ENCODE assay signal across 8 cellular contexts in genomic region chr2:38095996-38096861, GRCh38. TPM values are rescaled to one million over a fixed set of nuclear protein-coding genes. Genes with fewer than 3 reads are reported as not detected.
DNase-seq lines count a peak whose midpoint lies in the region; ATAC-seq and TF ChIP-seq lines count a peak whose summit lies in the region.

No MANE protein-coding gene starts in this region.

- ATAC-seq in HG03045 (IDR thresholded peaks at IDR 0.05; ENCODE audit: unreplicated experiment) = peak; percentile 42
- ATAC-seq in activated naive CD8-positive, alpha-beta T cell treated with anti-CD3 and anti-CD28 coated beads, Interleukin-2, amount 10 ng/mL, durations not matched to agents 7 days and 5 days (ENCODE audit: low read depth) = peak; percentile 83

- intact Hi-C loops in ascending aorta (cut with DNase I) = no loop called here

- no peak overlapping the region for H3K4me2 ChIP-seq in mesenchymal stem cell (ENCODE audit: low read length, poor library complexity, severe bottlenecking)

- H3K4me1 ChIP-seq in mesenchymal stem cell (ENCODE audit: control insufficient read depth, insufficient read depth, low read depth, low read length) (peaks cover 25% of the 10 kb centered on the region), ascending aorta (peaks cover 0 to 4% of the 10 kb centered on the region in 2 donors)

- peak overlapping the region; percentile 5 for H3K27ac ChIP-seq in mesenchymal stem cell (ENCODE audit: low read length, poor library complexity, severe bottlenecking)
- no peak overlapping the region for H3K27ac ChIP-seq in ascending aorta

- H2AFZ ChIP-seq in mesenchymal stem cell (ENCODE audit: low read depth, low read length) = no peak overlapping the region

- H3K27ac Mint-ChIP-seq in activated naive CD8-positive, alpha-beta T cell treated with anti-CD3 and anti-CD28 coated beads, Interleukin-2, amount 10 ng/mL, durations not matched to agents 7 days and 5 days = peak overlapping the region; percentile 52

- H3K36me3 ChIP-seq in mesenchymal stem cell (ENCODE audit: control insufficient read depth in 1 of 2, insufficient read depth in 2 of 2, low read depth in 1 of 2, low read length in 2 of 2) (no peaks in the 10 kb centered on the region), ascending aorta (no peaks in the 10 kb centered on the region)

- peak overlapping the region; percentile 61 for H3K9ac ChIP-seq in mesenchymal stem cell (ENCODE audit: low read length)

- TF ChIP-seq CTCF in GM12864 (IDR thresholded peaks at IDR 0.05; ENCODE audit: low read depth, low read length, missing control alignments) (no peak), ascending aorta (IDR thresholded peaks at IDR 0.05) (no peak)

- no peak overlapping the region for H2BK15ac ChIP-seq in mesenchymal stem cell (ENCODE audit: low read depth, poor library complexity, severe bottlenecking)

- H2BK120ac ChIP-seq in mesenchymal stem cell (ENCODE audit: low read depth, low read length) = peak overlapping the region; percentile 78

- peak; percentile 47 for DNase-seq in GM12864 (ENCODE audit: low read depth)
- no peak for DNase-seq in activated naive CD8-positive, alpha-beta T cell treated with anti-CD3 and anti-CD28 coated beads, Interleukin-2, amount 10 ng/mL, durations not matched to agents 7 days and 5 days
- DNase-seq in mesenchymal stem cell = peak; percentile 99
- DNase-seq in effector CD8-positive, alpha-beta T cell (lab: John Stamatoyannopoulos, UW) = no peak
- no peak for DNase-seq in ascending aorta (ENCODE audit: low spot score in 2 of 2)
- DNase-seq in NCI-H1092 (lab: John Stamatoyannopoulos, UW) = no peak
- DNase-seq in stimulated activated CD4-positive, alpha-beta T cell treated with anti-CD3 and anti-CD28 coated beads, Interleukin-4, amount 100 ng/mL, for 4 hours = no peak

- peak overlapping the region in 1 of 2 experiments; percentile 5 for H3K14ac ChIP-seq in mesenchymal stem cell (ENCODE audit: low read length in 2 of 2)

- peaks cover 2% of the 10 kb centered on the region for H3K36me3 Mint-ChIP-seq in activated naive CD8-positive, alpha-beta T cell treated with anti-CD3 and anti-CD28 coated beads, Interleukin-2, amount 10 ng/mL, durations not matched to agents 7 days and 5 days

- peaks cover 6% of the 10 kb centered on the region for H3K79me1 ChIP-seq in mesenchymal stem cell (replicated peaks; ENCODE audit: low read length, poor library complexity, severe bottlenecking)

- H3K18ac ChIP-seq in mesenchymal stem cell (ENCODE audit: low read depth in 1 of 2, low read length in 2 of 2) = peak overlapping the region; percentile 92 to 95

- H3K4ac ChIP-seq in mesenchymal stem cell (ENCODE audit: low read depth in 1 of 2, low read length in 2 of 2) = peak overlapping the region; percentile 77 to 97

- H2BK12ac ChIP-seq in mesenchymal stem cell (ENCODE audit: low read length in 2 of 2) = peak overlapping the region; percentile 91 to 96

- peak overlapping the region; percentile 97 for H4K91ac ChIP-seq in mesenchymal stem cell (ENCODE audit: low read length)

- peak overlapping the region; percentile 49 for H3K4me3 Mint-ChIP-seq in activated naive CD8-positive, alpha-beta T cell treated with anti-CD3 and anti-CD28 coated beads, Interleukin-2, amount 10 ng/mL, durations not matched to agents 7 days and 5 days

- H3K27me3 Mint-ChIP-seq in activated naive CD8-positive, alpha-beta T cell treated with anti-CD3 and anti-CD28 coated beads, Interleukin-2, amount 10 ng/mL, durations not matched to agents 7 days and 5 days = peaks cover 53% of the 10 kb centered on the region

- POLR2A ChIA-PET in activated naive CD8-positive, alpha-beta T cell treated with anti-CD3 and anti-CD28 coated beads, Interleukin-2, amount 10 ng/mL, durations not matched to agents 7 days and 5 days (lab: Charles Lee) = interaction anchor here (0.5 to 2.3 kb wide), 2 partner anchors 19 to 894 kb away, joined by 4 to 11 read pairs; partner anchors contain the start of gene CYP1B1

- peak overlapping the region; percentile 86 for H4K8ac ChIP-seq in mesenchymal stem cell (ENCODE audit: low read length)

- peaks cover 24% of the 10 kb centered on the region for H3K4me1 Mint-ChIP-seq in activated naive CD8-positive, alpha-beta T cell treated with anti-CD3 and anti-CD28 coated beads, Interleukin-2, amount 10 ng/mL, durations not matched to agents 7 days and 5 days

- H3K27me3 ChIP-seq in mesenchymal stem cell (ENCODE audit: control insufficient read depth in 1 of 2, insufficient read depth in 1 of 2, low read length in 2 of 2) = no peaks in the 10 kb centered on the region
- no peaks in the 10 kb centered on the region for H3K27me3 ChIP-seq in ascending aorta

- no peak overlapping the region for H2BK5ac ChIP-seq in mesenchymal stem cell (ENCODE audit: low read depth, low read length, poor library complexity, severe bottlenecking)

- 3% methylated on average over 15 of the region's 19 CpGs for WGBS in mesenchymal stem cell

- H3K4me3 ChIP-seq in GM12864 (ENCODE audit: low read depth, low read length) (no peak overlapping the region), mesenchymal stem cell (ENCODE audit: insufficient read depth in 1 of 2, low read depth in 1 of 2, low read length in 2 of 2) (peak overlapping the region in 1 of 2 experiments; percentile 1), ascending aorta (no peak overlapping the region)

- H3K9me3 Mint-ChIP-seq in activated naive CD8-positive, alpha-beta T cell treated with anti-CD3 and anti-CD28 coated beads, Interleukin-2, amount 10 ng/mL, durations not matched to agents 7 days and 5 days = no peaks in the 10 kb centered on the region

- H2AK5ac ChIP-seq in mesenchymal stem cell (ENCODE audit: low read length, severe bottlenecking) = peak overlapping the region; percentile 50

- no peaks in the 10 kb centered on the region for H3K9me3 ChIP-seq in mesenchymal stem cell (ENCODE audit: control insufficient read depth, low read length)
- H3K9me3 ChIP-seq in ascending aorta = no peaks in the 10 kb centered on the region

- no peak overlapping the region for H3K23ac ChIP-seq in mesenchymal stem cell (ENCODE audit: low read length in 2 of 2)

RNA-seq across cellular contexts. Expression of gene CYP1B1, which starts 20.3 kb away (rescaled TPM):
- 1 to 10 TPM; 8.6 to 9.7 TPM for total RNA-seq in activated naive CD8-positive, alpha-beta T cell treated with anti-CD3 and anti-CD28 coated beads, Interleukin-2, amount 10 ng/mL, durations not matched to agents 7 days and 5 days
- 32.4 TPM for polyA plus RNA-seq in mesenchymal stem cell (2013, experiment 1 of 2)
- 33.1 TPM for polyA plus RNA-seq in mesenchymal stem cell (2013, experiment 2 of 2)
- 148 TPM for total RNA-seq in ascending aorta

Comparison
In these comparisons a context has a peak if more than half of its experiments do, and no peak if none do; other contexts are left out.
1. DNase-seq: peak in GM12864 (single experiment) and mesenchymal stem cell (single experiment); none in activated naive CD8-positive, alpha-beta T cell treated with anti-CD3 and anti-CD28 coated beads, Interleukin-2, amount 10 ng/mL, durations not matched to agents 7 days and 5 days (single experiment), effector CD8-positive, alpha-beta T cell (single experiment), ascending aorta (0 of 2), NCI-H1092 (single experiment) and stimulated activated CD4-positive, alpha-beta T cell treated with anti-CD3 and anti-CD28 coated beads, Interleukin-4, amount 100 ng/mL, for 4 hours (0 of 2).
2. RNA of gene CYP1B1, which starts 20.3 kb away (total RNA-seq): 148 TPM in ascending aorta (single experiment); 8.6 to 9.7 TPM in activated naive CD8-positive, alpha-beta T cell treated with anti-CD3 and anti-CD28 coated beads, Interleukin-2, amount 10 ng/mL, durations not matched to agents 7 days and 5 days; every median in the first group is over 10 times any median in the second.